8 cellular contexts compared by ENCODE assay signal in genomic region chr1:168225476-168226190, GRCh38. TPM values are rescaled to one million over a fixed set of nuclear protein-coding genes. Genes with fewer than 3 reads are reported as not detected.
A peak's percentile ranks its signal among the peaks of the same experiment; 100 is the strongest.
DNase-seq lines count a peak whose midpoint lies in the region; ATAC-seq, FAIRE-seq and TF ChIP-seq lines count a peak whose summit lies in the region.

Gene SFT2D2, plus strand, starts transcription at chr1:168226004. Its CDS starts 76 bp downstream, at chr1:168226080.

- no peaks in the 10 kb centered on the region for H3K9me3 Mint-ChIP-seq in activated naive CD8-positive, alpha-beta T cell (ENCODE audit: low read depth)

- H3K27ac ChIP-seq in pancreas (peak within 1 kb of the TSS; percentile 58 to 83 (median 76)), thyroid gland (peak within 1 kb of the TSS; percentile 75 to 79 (median 79))

- peak within 1 kb of the TSS; percentile 90 for H3K4me3 Mint-ChIP-seq in activated naive CD8-positive, alpha-beta T cell

- peak; percentile 98 to 99 (median 98) for ATAC-seq in pancreas

- no peaks in the 10 kb centered on the region for H3K27me3 ChIP-seq in pancreas
- no peaks in the 10 kb centered on the region for H3K27me3 ChIP-seq in thyroid gland

- H3K36me3 Mint-ChIP-seq in activated naive CD8-positive, alpha-beta T cell, result peaks cover 4% of the 10 kb centered on the region

- H3K9me3 ChIP-seq in pancreas (no peaks in the 10 kb centered on the region), thyroid gland (no peaks in the 10 kb centered on the region)

- TF ChIP-seq CTCF in pancreas (IDR thresholded peaks at IDR 0.05), result no peak
- no peak for TF ChIP-seq CTCF in thyroid gland (IDR thresholded peaks at IDR 0.05)

- no peak for FAIRE-seq in pancreas (lab: Jason Lieb, UNC)

- no peaks in the 10 kb centered on the region for H3K36me3 ChIP-seq in pancreas
- H3K36me3 ChIP-seq in thyroid gland, result no peaks in the 10 kb centered on the region

- intact Hi-C loops in head of caudate nucleus (cut with DNase I) (no loop called here), pancreas (cut with DNase I) (no loop called here), thyroid gland (cut with DNase I) (no loop called here)

- H3K27me3 Mint-ChIP-seq in activated naive CD8-positive, alpha-beta T cell, result peaks cover 3% of the 10 kb centered on the region

- H3K4me3 ChIP-seq in GM08714 (ENCODE audit: low read length) (peak within 1 kb of the TSS; percentile 79), pancreas (peak within 1 kb of the TSS; percentile 74 to 98 (median 86)), thyroid gland (replicated peaks in 1 of 3) (peak within 1 kb of the TSS; percentile 57 to 93 (median 87))

- CTCF ChIA-PET in HEK293T (lab: Yijun Ruan, JAX), result interaction anchor here (0.8 to 1.7 kb wide), 3 partner anchors 10 to 80 kb away, joined by 3 to 11 read pairs (median 3); no protein-coding TSS in a partner anchor

- WGBS in pancreas, 2 donors, result 2% methylated on average over 56 to 58 of the region's 58 CpGs
- 4 to 10% methylated on average over 12 to 17 of the region's 58 CpGs for WGBS in thyroid gland, 2 donors

- DNase-seq in HEK293T (ENCODE audit: extremely low spot score) (peak; percentile 92), NAMALWA (ENCODE audit: low spot score) (peak; percentile 91), SKM-1 treated with dmso at 0.1 percent for 144 hours (lab: John Stamatoyannopoulos, UW; ENCODE audit: unreplicated experiment) (peak; percentile 84), head of caudate nucleus (peak; percentile 40 to 88 (median 78)), pancreas (peak; percentile 75 to 93 (median 80)), thyroid gland (peak; percentile 79 to 84)

- H3K4me1 Mint-ChIP-seq in activated naive CD8-positive, alpha-beta T cell (ENCODE audit: low read depth), result peaks cover 45% of the 10 kb centered on the region

- peak in 1 of 2 donors; percentile 88 for TF ChIP-seq POLR2A in thyroid gland (IDR thresholded peaks at IDR 0.05)

- peak within 1 kb of the TSS; percentile 95 for H3K27ac Mint-ChIP-seq in activated naive CD8-positive, alpha-beta T cell

- POLR2A ChIA-PET in HEK293T (lab: Yijun Ruan, JAX), result interaction anchor here (0.8 to 1.8 kb wide), 7 partner anchors 8 to 144 kb away, joined by 3 to 8 read pairs (median 4); no protein-coding TSS in a partner anchor

- peaks cover 0 to 25% (median 18%) of the 10 kb centered on the region in 3 donors for H3K4me1 ChIP-seq in pancreas
- H3K4me1 ChIP-seq in thyroid gland, result peaks cover 16 to 26% of the 10 kb centered on the region in 2 donors

TF ChIP-seq in HEK293T, 16 proteins besides CTCF, POLR2A, EP300 and RAD21:
- TF ChIP-seq LEF1 (IDR thresholded peaks at IDR 0.05; ENCODE audit: borderline replicate concordance), result peak; percentile 78
- TF ChIP-seq ELF4 (IDR thresholded peaks at IDR 0.05), result peak; percentile 63
- no peak for TF ChIP-seq ZNF384 (IDR thresholded peaks at IDR 0.05)
- TF ChIP-seq FOXM1 (IDR thresholded peaks at IDR 0.05; ENCODE audit: borderline replicate concordance), result peak; percentile 72; the same call in 1 of the 2 replicates
- TF ChIP-seq ARNT (IDR thresholded peaks at IDR 0.05), result peak; percentile 21; the same call in 1 of the 2 replicates
- no peak for TF ChIP-seq FOXA1 (IDR thresholded peaks at IDR 0.05)
- peak; percentile 100 for TF ChIP-seq L3MBTL2 (conservative IDR thresholded peaks at IDR 0.05)
- TF ChIP-seq, protein P1, sequence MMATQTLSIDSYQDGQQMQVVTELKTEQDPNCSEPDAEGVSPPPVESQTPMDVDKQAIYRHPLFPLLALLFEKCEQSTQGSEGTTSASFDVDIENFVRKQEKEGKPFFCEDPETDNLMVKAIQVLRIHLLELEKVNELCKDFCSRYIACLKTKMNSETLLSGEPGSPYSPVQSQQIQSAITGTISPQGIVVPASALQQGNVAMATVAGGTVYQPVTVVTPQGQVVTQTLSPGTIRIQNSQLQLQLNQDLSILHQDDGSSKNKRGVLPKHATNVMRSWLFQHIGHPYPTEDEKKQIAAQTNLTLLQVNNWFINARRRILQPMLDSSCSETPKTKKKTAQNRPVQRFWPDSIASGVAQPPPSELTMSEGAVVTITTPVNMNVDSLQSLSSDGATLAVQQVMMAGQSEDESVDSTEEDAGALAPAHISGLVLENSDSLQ (IDR thresholded peaks at IDR 0.05), result no peak

RNA-seq across cellular contexts. Expression of gene SFT2D2, which starts in this region (rescaled TPM):
- total RNA-seq in pancreas (10 to 100 TPM; 15.5 to 37.3 (median 23.0) TPM), thyroid gland (10 to 100 TPM; 41.2 to 72.3 (median 53.9) TPM)
- 1 to 10 TPM; 2.4 to 6.1 TPM for polyA plus RNA-seq in pancreas

Comparison
In these comparisons a context has a peak if more than half of its experiments do, and no peak if none do; other contexts are left out.
1. Peak in every context shown above with its lines: DNase-seq, ATAC-seq, H3K4me3 ChIP-seq and H3K27ac ChIP-seq.